In genomic region chr3:177928156-177928555, GRCh38 we compare ENCODE assay signal across 8 cellular contexts.
DNase-seq lines count a peak whose midpoint lies in the region; ATAC-seq and TF ChIP-seq lines count a peak whose summit lies in the region.

No MANE protein-coding gene starts in this region.

- H3K27ac ChIP-seq in mesenchymal stem cell (ENCODE audit: low read length, poor library complexity, severe bottlenecking), result no peak overlapping the region

- H3K9me3 ChIP-seq in mesenchymal stem cell (ENCODE audit: control insufficient read depth, low read length), result peaks cover 2% of the 10 kb centered on the region

- H3K18ac ChIP-seq in mesenchymal stem cell (ENCODE audit: low read depth in 1 of 2, low read length in 2 of 2), result no peak overlapping the region

- H3K4me3 ChIP-seq in mesenchymal stem cell (ENCODE audit: insufficient read depth in 1 of 2, low read depth in 1 of 2, low read length in 2 of 2), result no peak overlapping the region

- no peaks in the 10 kb centered on the region for H3K27me3 Mint-ChIP-seq in glutamatergic neuron (ENCODE audit: unreplicated experiment)

- H2AK5ac ChIP-seq in mesenchymal stem cell (ENCODE audit: low read length, severe bottlenecking), result no peak overlapping the region

- no peak overlapping the region for H3K14ac ChIP-seq in mesenchymal stem cell (ENCODE audit: low read length in 2 of 2)

- no peak overlapping the region for H2BK15ac ChIP-seq in mesenchymal stem cell (ENCODE audit: low read depth, poor library complexity, severe bottlenecking)

- no peak overlapping the region for H2BK12ac ChIP-seq in mesenchymal stem cell (ENCODE audit: low read length in 2 of 2)

- H3K4ac ChIP-seq in mesenchymal stem cell (ENCODE audit: low read depth in 1 of 2, low read length in 2 of 2), result no peak overlapping the region

- H3K9ac ChIP-seq in mesenchymal stem cell (ENCODE audit: low read length), result peak overlapping the region; percentile 45

- no peak overlapping the region for H2BK120ac ChIP-seq in mesenchymal stem cell (ENCODE audit: low read depth, low read length)

- no CpG with 5 or more reads among the region's 4 CpGs for WGBS in mesenchymal stem cell

- peak; percentile 88 for ATAC-seq in GM18520 (IDR thresholded peaks at IDR 0.05; ENCODE audit: unreplicated experiment)

- no peak overlapping the region for H3K4me2 ChIP-seq in mesenchymal stem cell (ENCODE audit: low read length, poor library complexity, severe bottlenecking)

- H3K4me3 Mint-ChIP-seq in glutamatergic neuron (ENCODE audit: unreplicated experiment), result no peak overlapping the region

- peaks cover 5% of the 10 kb centered on the region for H3K4me1 Mint-ChIP-seq in glutamatergic neuron (ENCODE audit: low read depth, unreplicated experiment)

- H3K36me3 ChIP-seq in mesenchymal stem cell (ENCODE audit: control insufficient read depth in 1 of 2, insufficient read depth in 2 of 2, low read depth in 1 of 2, low read length in 2 of 2), result no peaks in the 10 kb centered on the region

- no peaks in the 10 kb centered on the region for H3K9me3 Mint-ChIP-seq in glutamatergic neuron (ENCODE audit: unreplicated experiment)

- H4K8ac ChIP-seq in mesenchymal stem cell (ENCODE audit: low read length), result no peak overlapping the region

- DNase-seq in H4 (ENCODE audit: low spot score), result peak; percentile 71
- peak; percentile 91 for DNase-seq in NOMO-1 treated with DMSO at 0.1 percent for 48 hours (lab: John Stamatoyannopoulos, UW; ENCODE audit: unreplicated experiment)
- peak; percentile 33 for DNase-seq in mesenchymal stem cell
- no peak for DNase-seq in stimulated activated naive CD4-positive, alpha-beta T cell (lab: John Stamatoyannopoulos, UW)
- DNase-seq in NCI-H1694 treated with DMSO at 0.1 percent for 48 hours (lab: John Stamatoyannopoulos, UW), result no peak
- DNase-seq in NK-92 treated with Interleukin-12 subunit alpha and Interleukin-12 subunit beta, amount 100 ng/mL, for 24 hours (lab: John Stamatoyannopoulos, UW), result no peak
- no peak for DNase-seq in glutamatergic neuron

- H2AFZ ChIP-seq in mesenchymal stem cell (ENCODE audit: low read depth, low read length), result no peak overlapping the region

- H4K91ac ChIP-seq in mesenchymal stem cell (ENCODE audit: low read length), result no peak overlapping the region

- H3K36me3 Mint-ChIP-seq in glutamatergic neuron (ENCODE audit: unreplicated experiment), result peaks cover 3% of the 10 kb centered on the region

- no peak overlapping the region for H3K23ac ChIP-seq in mesenchymal stem cell (ENCODE audit: low read length in 2 of 2)

- H3K27me3 ChIP-seq in mesenchymal stem cell (ENCODE audit: control insufficient read depth in 1 of 2, insufficient read depth in 1 of 2, low read length in 2 of 2), result no peaks in the 10 kb centered on the region

- no peaks in the 10 kb centered on the region for H3K79me1 ChIP-seq in mesenchymal stem cell (replicated peaks; ENCODE audit: low read length, poor library complexity, severe bottlenecking)

- no peaks in the 10 kb centered on the region for H3K4me1 ChIP-seq in mesenchymal stem cell (ENCODE audit: control insufficient read depth, insufficient read depth, low read depth, low read length)

- no peak overlapping the region for H3K27ac Mint-ChIP-seq in glutamatergic neuron (ENCODE audit: unreplicated experiment)

- H2BK5ac ChIP-seq in mesenchymal stem cell (ENCODE audit: low read depth, low read length, poor library complexity, severe bottlenecking), result no peak overlapping the region

- TF ChIP-seq CTCF in glutamatergic neuron (IDR thresholded peaks at IDR 0.05; ENCODE audit: partially characterized antibody, unreplicated experiment), result no peak

Comparison
In these comparisons a context has a peak if more than half of its experiments do, and no peak if none do; other contexts are left out.
1. DNase-seq: peak in H4 (single experiment), NOMO-1 treated with DMSO at 0.1 percent for 48 hours (single experiment) and mesenchymal stem cell (single experiment); none in stimulated activated naive CD4-positive, alpha-beta T cell (0 of 6), NCI-H1694 treated with DMSO at 0.1 percent for 48 hours (single experiment), NK-92 treated with Interleukin-12 subunit alpha and Interleukin-12 subunit beta, amount 100 ng/mL, for 24 hours (single experiment) and glutamatergic neuron (single experiment).